In the genomic region with DNA sequence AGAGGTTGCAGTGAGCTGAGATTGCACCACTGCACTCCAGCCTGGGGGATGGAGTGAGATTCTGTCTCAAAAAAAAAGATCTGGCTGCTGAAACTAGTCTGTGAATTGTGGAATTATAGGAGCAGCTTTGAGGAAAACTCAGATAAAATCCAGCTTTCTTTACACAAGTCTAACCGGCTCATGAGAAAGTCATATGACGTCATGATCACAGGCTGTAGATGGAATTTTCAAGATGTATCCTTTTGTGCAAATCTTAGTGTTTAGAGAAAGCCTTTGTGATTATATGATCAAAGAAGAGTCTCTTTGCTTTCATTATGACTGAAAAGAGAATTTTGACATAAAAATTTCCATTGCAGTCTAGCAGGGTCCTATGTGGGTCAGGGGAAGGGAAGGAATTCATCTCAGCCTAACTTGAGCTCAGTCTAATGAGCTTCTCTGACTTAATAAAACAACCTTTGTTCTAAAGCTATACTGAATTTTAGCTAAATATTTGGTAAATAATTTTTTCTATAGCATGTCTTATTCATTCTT, we compare ENCODE assay signal across 30 cellular contexts.
"Had no signal": no experiment of that assay in that cellular context is flagged by ENCODE, and none has a peak within 500 bp of the region (broad histone marks: within the 10 kb centered on the region; RNA-seq: fewer than 3 reads in every experiment).

No MANE protein-coding gene starts in this region.

- H3K9me3 ChIP-seq: MG63, SJCRH30, SK-N-SH had no signal

- H3K27ac Mint-ChIP-seq: activated CD4-positive, alpha-beta memory T cell treated with anti-CD3 and anti-CD28 coated beads for 36 hours; activated CD4-positive, alpha-beta T cell treated with anti-CD3 and anti-CD28 coated beads, Interleukin-2, amount 10 ng/mL, durations not matched to agents 7 days and 5 days; activated T-cell treated with anti-CD3 and anti-CD28 coated beads, Interleukin-2, amount 50 U/mL, for 24 hours; activated T-helper 1 cell treated with anti-CD3 and anti-CD28 coated beads, Interleukin-12 subunit alpha, Interleukin-12 subunit beta, Interleukin-2, Interleukin-4 antibody, amounts not matched to agents 30 ng/mL and 10 ng/mL and 1 ng/mL, durations not matched to agents 14 hours and 24 hours and 36 hours; IgD-negative memory B cell; T-helper 1 cell treated with Interleukin-12 subunit alpha and Interleukin-12 subunit beta and Interleukin-4 antibody, amounts not matched to agents 30 μg/mL and 1 μg/mL, for 36 hours; T-helper 2 cell treated with Interferon-gamma antibody and Interleukin-4, amounts not matched to agents 5 μg/mL and 100 μg/mL, for 36 hours had no signal

- H3K27me3 ChIP-seq: brain microvascular endothelial cell, MG63, SJCRH30 had no signal

- H3K4me1 Mint-ChIP-seq: activated CD4-positive, alpha-beta T cell treated with anti-CD3 and anti-CD28 coated beads, Interleukin-2, amount 10 ng/mL, durations not matched to agents 7 days and 5 days had no signal

- H3K27me3 Mint-ChIP-seq: activated CD4-positive, alpha-beta memory T cell treated with anti-CD3 and anti-CD28 coated beads for 36 hours; activated CD4-positive, alpha-beta T cell treated with anti-CD3 and anti-CD28 coated beads, Interleukin-2, amount 10 ng/mL, durations not matched to agents 7 days and 5 days; activated T-cell treated with anti-CD3 and anti-CD28 coated beads, Interleukin-2, amount 50 U/mL, for 24 hours had no signal

- H3K27ac ChIP-seq: brain microvascular endothelial cell, SJCRH30 had no signal

- H3K36me3 ChIP-seq: brain microvascular endothelial cell, MG63, SJCRH30 had no signal

- ATAC-seq: Panc1 had no signal

- H3K4me2 ChIP-seq: SK-N-SH had no signal

- H3K9me3 Mint-ChIP-seq: activated CD4-positive, alpha-beta memory T cell treated with anti-CD3 and anti-CD28 coated beads for 36 hours; activated CD4-positive, alpha-beta T cell treated with anti-CD3 and anti-CD28 coated beads, Interleukin-2, amount 10 ng/mL, durations not matched to agents 7 days and 5 days; activated T-helper 1 cell treated with anti-CD3 and anti-CD28 coated beads, Interleukin-12 subunit alpha, Interleukin-12 subunit beta, Interleukin-2, Interleukin-4 antibody, amounts not matched to agents 30 ng/mL and 10 ng/mL and 1 ng/mL, durations not matched to agents 14 hours and 24 hours and 36 hours; T-helper 2 cell treated with Interferon-gamma antibody and Interleukin-4, amounts not matched to agents 5 μg/mL and 100 μg/mL, for 36 hours had no signal

- H3K4me3 Mint-ChIP-seq: activated CD4-positive, alpha-beta memory T cell treated with anti-CD3 and anti-CD28 coated beads for 36 hours; activated CD4-positive, alpha-beta T cell treated with anti-CD3 and anti-CD28 coated beads, Interleukin-2, amount 10 ng/mL, durations not matched to agents 7 days and 5 days; activated T-cell treated with anti-CD3 and anti-CD28 coated beads, Interleukin-2, amount 50 U/mL, for 24 hours; activated T-helper 1 cell treated with anti-CD3 and anti-CD28 coated beads, Interleukin-12 subunit alpha, Interleukin-12 subunit beta, Interleukin-2, Interleukin-4 antibody, amounts not matched to agents 30 ng/mL and 10 ng/mL and 1 ng/mL, durations not matched to agents 14 hours and 24 hours and 36 hours; IgD-negative memory B cell; T-helper 1 cell treated with Interleukin-12 subunit alpha and Interleukin-12 subunit beta and Interleukin-4 antibody, amounts not matched to agents 30 μg/mL and 1 μg/mL, for 36 hours; T-helper 2 cell treated with Interferon-gamma antibody and Interleukin-4, amounts not matched to agents 5 μg/mL and 100 μg/mL, for 36 hours had no signal

- DNase-seq: activated CD4-positive, alpha-beta memory T cell treated with anti-CD3 and anti-CD28 coated beads for 36 hours; activated CD4-positive, alpha-beta T cell treated with anti-CD3 and anti-CD28 coated beads, Interleukin-2, amount 10 ng/mL, durations not matched to agents 7 days and 5 days; activated effector memory CD4-positive, alpha-beta T cell treated with Interleukin-2 at 50 U/mL for 16 hours; activated naive CD4-positive, alpha-beta T cell treated with anti-CD3 and anti-CD28 coated beads, Interleukin-2, amount 50 U/mL, for 16 hours; activated T-cell treated with anti-CD3 and anti-CD28 coated beads, Interleukin-2, amount 50 U/mL, for 24 hours; anterior cingulate cortex; brain microvascular endothelial cell; central memory CD4-positive, alpha-beta T cell; Kasumi-1; KG1; MG63; NCI-H1048; NCI-H1105 treated with DMSO at 0.1 percent for 48 hours; NCI-H1436; NCI-H1694; NCI-H1930; NCI-H2081 treated with DMSO at 0.1 percent for 48 hours; NCI-H226; NCI-H446 treated with DMSO at 0.1 percent for 48 hours; NCI-H524; NCI-H69; NCI-H82; SHP77; SJCRH30; SK-N-SH had no signal

- H3K9ac ChIP-seq: SK-N-SH had no signal

- H3K4me3 ChIP-seq: MG63, SJCRH30 had no signal

- H3K36me3 Mint-ChIP-seq: activated CD4-positive, alpha-beta memory T cell treated with anti-CD3 and anti-CD28 coated beads for 36 hours had no signal

- H3K4me1 ChIP-seq: SJCRH30 had no signal
